Comparison of ENCODE assay signal across 21 cellular contexts in the genomic region with DNA sequence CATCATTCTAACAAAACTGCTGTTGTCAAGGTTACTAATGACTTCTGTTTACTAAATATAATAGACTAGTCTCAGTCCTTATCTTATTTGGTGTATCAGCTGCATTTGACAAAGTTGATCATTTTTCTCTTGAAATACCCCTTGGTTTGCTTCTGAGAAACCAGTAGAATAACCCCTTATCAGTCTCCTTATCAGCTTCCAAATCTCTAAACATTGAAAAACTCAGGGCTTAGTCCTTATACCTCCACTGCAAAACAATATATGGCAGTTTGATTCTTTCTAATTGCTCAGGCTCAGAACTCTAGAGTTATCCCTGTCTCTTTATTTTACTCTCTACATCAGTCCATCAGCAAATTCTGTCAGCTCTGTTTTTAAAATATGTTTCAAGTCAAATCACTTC.
DNase-seq lines count a peak whose midpoint lies in the region; ATAC-seq and TF ChIP-seq lines count a peak whose summit lies in the region.
"Had no signal": no experiment of that assay in that cellular context is flagged by ENCODE, and none has a peak within 500 bp of the region (broad histone marks: within the 10 kb centered on the region; RNA-seq: fewer than 3 reads in every experiment).

No MANE protein-coding gene starts in this region.

- H3K27me3 Mint-ChIP-seq in nephron progenitor cell (ENCODE audit: low read depth, poor library complexity) (no peaks in the 10 kb centered on the region), T-cell (no peaks in the 10 kb centered on the region)

- no peaks in the 10 kb centered on the region for H3K36me3 Mint-ChIP-seq in nephron progenitor cell (ENCODE audit: low read depth)
- H3K36me3 Mint-ChIP-seq in T-cell = peaks cover 11% of the 10 kb centered on the region
- H3K36me3 Mint-ChIP-seq: natural killer cell had no signal

- H4K20me1 ChIP-seq in SK-N-SH (ENCODE audit: insufficient read depth) = no peaks in the 10 kb centered on the region

- no peak for TF ChIP-seq RAD21 in SK-N-SH (IDR thresholded peaks at IDR 0.05; ENCODE audit: low read length)

- peaks cover 7 to 15% of the 10 kb centered on the region in 2 experiments; a peak in 1 of 4 replicates for H3K4me1 ChIP-seq in SK-N-SH (ENCODE audit: control insufficient read depth in 1 of 2, insufficient read depth in 2 of 2, low read depth in 1 of 2, low read length in 1 of 2)
- no peaks in the 10 kb centered on the region for H3K4me1 ChIP-seq in esophagus squamous epithelium
- H3K4me1 ChIP-seq: left ventricle myocardium inferior had no signal

- H3K4me2 ChIP-seq in SK-N-SH = peak overlapping the region; percentile 65
- H3K4me2 ChIP-seq: PC-9 had no signal

- DNase-seq in SK-N-SH = no peak
- no peak for DNase-seq in esophagus squamous epithelium (lab: John Stamatoyannopoulos, UW)
- no peak for DNase-seq in nephron progenitor cell
- DNase-seq in T-helper 1 cell = no peak
- no peak for DNase-seq in T-cell
- DNase-seq in NCI-H446 treated with DMSO at 0.1 percent for 48 hours (lab: John Stamatoyannopoulos, UW) = no peak
- DNase-seq: activated CD8-positive, alpha-beta T cell treated with anti-CD3 and anti-CD28 coated beads, Interleukin-2, amount 10 ng/mL, durations not matched to agents 7 days and 5 days; C1 segment of cervical spinal cord; DMS79; endodermal cell; left ventricle myocardium inferior; natural killer cell; NCI-H2107; NCI-H748 treated with DMSO at 0.1 percent for 48 hours; PC-9; right cardiac atrium; stimulated activated CD4-positive, alpha-beta T cell treated with anti-CD3 and anti-CD28 coated beads, Interleukin-4, amount 100 ng/mL, for 1 hour; stimulated activated CD8-positive, alpha-beta memory T cell treated with anti-CD3 and anti-CD28 coated beads, Interleukin-4, amount 100 ng/mL, for 48 hours had no signal

- H3K4me3 ChIP-seq in SK-N-SH (ENCODE audit: low read depth in 2 of 2, low read length in 1 of 2) (peak overlapping the region; percentile 44 to 47; a peak in 2 of 4 replicates), esophagus squamous epithelium (peak overlapping the region in 3 of 4 donors; percentile 11 to 48 (median 18))
- H3K4me3 ChIP-seq: left ventricle myocardium inferior, PC-9 had no signal

- CTCF ChIA-PET in SK-N-SH (lab: Yijun Ruan, JAX) (interaction anchor here (0.6 to 1.8 kb wide), 3 partner anchors 8 to 907 kb away, joined by 3 to 4 read pairs (median 3); no protein-coding TSS in a partner anchor), T-cell (lab: Charles Lee) (no interaction called here)

- H3K9me2 ChIP-seq in SK-N-SH = no peaks in the 10 kb centered on the region

- POLR2A ChIA-PET in SK-N-SH (lab: Yijun Ruan, JAX) = no interaction called here
- POLR2A ChIA-PET in T-cell (lab: Charles Lee) = interaction anchor here in 1 of 2 donors (0.6 kb wide), 1 partner anchor 12 kb away, joined by 3 read pairs; no protein-coding TSS in a partner anchor

- peak overlapping the region; percentile 45; the same call in 1 of the 2 replicates for H3K9ac ChIP-seq in SK-N-SH

- H3K4me1 Mint-ChIP-seq in nephron progenitor cell (no peaks in the 10 kb centered on the region), T-cell (peaks cover 0 to 6% (median 3%) of the 10 kb centered on the region in 3 donors)

- no peak overlapping the region for H3K4me3 Mint-ChIP-seq in nephron progenitor cell
- no peak overlapping the region for H3K4me3 Mint-ChIP-seq in T-cell
- H3K4me3 Mint-ChIP-seq: activated CD8-positive, alpha-beta T cell treated with anti-CD3 and anti-CD28 coated beads, Interleukin-2, amount 10 ng/mL, durations not matched to agents 7 days and 5 days; endodermal cell; natural killer cell had no signal

- no peaks in the 10 kb centered on the region for H3K36me3 ChIP-seq in SK-N-SH (replicated peaks in 1 of 2; ENCODE audit: control insufficient read depth in 1 of 2, insufficient read depth in 2 of 2, low read length in 1 of 2)
- no peaks in the 10 kb centered on the region for H3K36me3 ChIP-seq in esophagus squamous epithelium
- H3K36me3 ChIP-seq: left ventricle myocardium inferior had no signal

- H3K27ac ChIP-seq in SK-N-SH (ENCODE audit: low read depth in 2 of 2, low read length in 1 of 2) = peak overlapping the region; percentile 80 to 82
- peak overlapping the region in 2 of 4 donors; percentile 30 to 44 for H3K27ac ChIP-seq in esophagus squamous epithelium
- H3K27ac ChIP-seq: left ventricle myocardium inferior, PC-9, VCaP had no signal

- H2AFZ ChIP-seq in SK-N-SH (ENCODE audit: low read depth) = no peak overlapping the region
- H2AFZ ChIP-seq: PC-9 had no signal

- H3K9me3 ChIP-seq in SK-N-SH (no peaks in the 10 kb centered on the region), esophagus squamous epithelium (no peaks in the 10 kb centered on the region)
- H3K9me3 ChIP-seq: left ventricle myocardium inferior had no signal

- H3F3A ChIP-seq in SK-N-SH (replicated peaks; ENCODE audit: insufficient read depth) = peaks cover 11% of the 10 kb centered on the region

- intact Hi-C loops in esophagus squamous epithelium (cut with DNase I) = no loop called here

- peak overlapping the region; percentile 26 for H3K27ac Mint-ChIP-seq in nephron progenitor cell
- peak overlapping the region in 1 of 2 donors; percentile 2 for H3K27ac Mint-ChIP-seq in T-cell
- H3K27ac Mint-ChIP-seq: activated CD8-positive, alpha-beta T cell treated with anti-CD3 and anti-CD28 coated beads, Interleukin-2, amount 10 ng/mL, durations not matched to agents 7 days and 5 days; endodermal cell; natural killer cell had no signal

- TF ChIP-seq CTCF in SK-N-SH (IDR thresholded peaks at IDR 0.05) (no peak), esophagus squamous epithelium (IDR thresholded peaks at IDR 0.05) (no peak), nephron progenitor cell (IDR thresholded peaks at IDR 0.05) (no peak)

- no peaks in the 10 kb centered on the region for H3K79me2 ChIP-seq in SK-N-SH (ENCODE audit: insufficient read depth)

- no peak for ATAC-seq in GM18498 (IDR thresholded peaks at IDR 0.05; ENCODE audit: unreplicated experiment)
- no peak for ATAC-seq in T-cell (replicated peaks in 1 of 4)
- ATAC-seq: activated CD8-positive, alpha-beta T cell treated with anti-CD3 and anti-CD28 coated beads, Interleukin-2, amount 10 ng/mL, durations not matched to agents 7 days and 5 days; HepG2; natural killer cell; right cardiac atrium had no signal

- H3K9me3 Mint-ChIP-seq in nephron progenitor cell = no peaks in the 10 kb centered on the region
- no peaks in the 10 kb centered on the region for H3K9me3 Mint-ChIP-seq in T-cell
- H3K9me3 Mint-ChIP-seq: endodermal cell, natural killer cell had no signal

- no peak for TF ChIP-seq EP300 in SK-N-SH (IDR thresholded peaks at IDR 0.05; ENCODE audit: borderline replicate concordance in 1 of 2, low read depth in 1 of 2, low read length in 1 of 2)

- TF ChIP-seq POLR2A in esophagus squamous epithelium (IDR thresholded peaks at IDR 0.05) = no peak

- H3K27me3 ChIP-seq in SK-N-SH (ENCODE audit: insufficient read depth) (no peaks in the 10 kb centered on the region), esophagus squamous epithelium (no peaks in the 10 kb centered on the region)

TF ChIP-seq in SK-N-SH, 30 proteins besides CTCF, POLR2A, EP300 and RAD21:
- TF ChIP-seq MEF2A (IDR thresholded peaks at IDR 0.05; ENCODE audit: borderline replicate concordance, low read depth) (no peak), RCOR1 (IDR thresholded peaks at IDR 0.05; ENCODE audit: low read length) (no peak), SMC3 (IDR thresholded peaks at IDR 0.05; ENCODE audit: low read depth, low read length) (no peak), CHD2 (IDR thresholded peaks at IDR 0.05; ENCODE audit: low read length, partially characterized antibody) (no peak), TCF12 (IDR thresholded peaks at IDR 0.05) (no peak), RXRA (IDR thresholded peaks at IDR 0.05; ENCODE audit: borderline replicate concordance, low read depth) (no peak), POLR2AphosphoS5 (IDR thresholded peaks at IDR 0.05; ENCODE audit: low read depth, low read length) (no peak), ELF1 (IDR thresholded peaks at IDR 0.05) (no peak), NFIC (IDR thresholded peaks at IDR 0.05; ENCODE audit: borderline replicate concordance) (no peak)
- TF ChIP-seq, protein P1, sequence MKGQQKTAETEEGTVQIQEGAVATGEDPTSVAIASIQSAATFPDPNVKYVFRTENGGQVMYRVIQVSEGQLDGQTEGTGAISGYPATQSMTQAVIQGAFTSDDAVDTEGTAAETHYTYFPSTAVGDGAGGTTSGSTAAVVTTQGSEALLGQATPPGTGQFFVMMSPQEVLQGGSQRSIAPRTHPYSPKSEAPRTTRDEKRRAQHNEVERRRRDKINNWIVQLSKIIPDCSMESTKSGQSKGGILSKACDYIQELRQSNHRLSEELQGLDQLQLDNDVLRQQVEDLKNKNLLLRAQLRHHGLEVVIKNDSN (IDR thresholded peaks at IDR 0.05; ENCODE audit: borderline replicate concordance, low read depth) = no peak
- TF ChIP-seq, protein P2, sequence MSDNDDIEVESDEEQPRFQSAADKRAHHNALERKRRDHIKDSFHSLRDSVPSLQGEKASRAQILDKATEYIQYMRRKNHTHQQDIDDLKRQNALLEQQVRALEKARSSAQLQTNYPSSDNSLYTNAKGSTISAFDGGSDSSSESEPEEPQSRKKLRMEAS (IDR thresholded peaks at IDR 0.05; ENCODE audit: low read depth) = no peak
- TF ChIP-seq, protein P3, sequence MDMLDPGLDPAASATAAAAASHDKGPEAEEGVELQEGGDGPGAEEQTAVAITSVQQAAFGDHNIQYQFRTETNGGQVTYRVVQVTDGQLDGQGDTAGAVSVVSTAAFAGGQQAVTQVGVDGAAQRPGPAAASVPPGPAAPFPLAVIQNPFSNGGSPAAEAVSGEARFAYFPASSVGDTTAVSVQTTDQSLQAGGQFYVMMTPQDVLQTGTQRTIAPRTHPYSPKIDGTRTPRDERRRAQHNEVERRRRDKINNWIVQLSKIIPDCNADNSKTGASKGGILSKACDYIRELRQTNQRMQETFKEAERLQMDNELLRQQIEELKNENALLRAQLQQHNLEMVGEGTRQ (IDR thresholded peaks at IDR 0.05; ENCODE audit: borderline replicate concordance, low read depth, low read length) = no peak
